ENCODE assay signal across 8 cellular contexts in the genomic region with DNA sequence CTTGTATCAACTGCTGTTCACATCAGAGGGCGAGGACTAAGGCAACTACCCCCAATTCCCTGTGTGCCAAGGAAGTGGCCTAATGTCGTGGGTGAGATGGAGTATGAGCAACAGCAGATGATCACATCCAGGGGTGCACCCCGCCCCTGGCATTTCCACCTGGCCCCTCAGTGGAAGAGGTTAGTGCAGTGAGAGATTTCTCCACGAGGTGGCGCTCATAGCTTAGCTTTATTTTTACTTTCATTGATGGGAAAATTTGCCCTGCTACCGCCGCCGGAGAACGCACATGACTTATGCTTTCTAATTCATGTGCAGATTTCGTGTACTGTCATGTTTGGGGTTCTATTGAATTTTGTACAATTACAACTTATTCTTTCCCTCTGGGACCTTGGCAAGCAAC.
DNase-seq lines count a peak whose midpoint lies in the region; ATAC-seq and TF ChIP-seq lines count a peak whose summit lies in the region.

No MANE protein-coding gene starts in this region.

- no peaks in the 10 kb centered on the region for H3K9me3 ChIP-seq in esophagus muscularis mucosa
- no peaks in the 10 kb centered on the region for H3K9me3 ChIP-seq in upper lobe of right lung

- H3K27me3 Mint-ChIP-seq in WTC11 (ENCODE audit: low read depth) (no peaks in the 10 kb centered on the region), nephron progenitor cell (ENCODE audit: low read depth, poor library complexity) (peaks cover 7% of the 10 kb centered on the region)

- peaks cover 0 to 44% (median 1%) of the 10 kb centered on the region in 4 donors for H3K27me3 ChIP-seq in esophagus muscularis mucosa
- H3K27me3 ChIP-seq in upper lobe of right lung: peaks cover 15% of the 10 kb centered on the region

- H3K4me3 ChIP-seq in esophagus muscularis mucosa (no peak overlapping the region), upper lobe of right lung (no peak overlapping the region)

- intact Hi-C loops in Right ventricle myocardium superior (cut with DNase I) (no loop called here), cardiac septum (cut with DNase I) (loop anchor here (10.0 kb wide), 1 partner anchor 617 kb away; no protein-coding TSS in a partner anchor), esophagus muscularis mucosa (cut with DNase I) (no loop called here), upper lobe of right lung (cut with DNase I) (no loop called here)

- TF ChIP-seq EP300 in esophagus muscularis mucosa (IDR thresholded peaks at IDR 0.05): no peak

- CTCF ChIA-PET in WTC11 (lab: Charles Lee): interaction anchor here (0.7 to 2.2 kb wide), 11 partner anchors 10 to 1236 kb away, joined by 3 to 19 read pairs (median 5); a partner anchor contains a TSS

- POLR2A ChIA-PET in WTC11 (lab: Charles Lee): interaction anchor here (0.5 to 0.6 kb wide), 2 partner anchors 59 to 880 kb away, joined by 4 to 5 read pairs; no protein-coding TSS in a partner anchor

- H3K27ac Mint-ChIP-seq in WTC11 (no peak overlapping the region), nephron progenitor cell (no peak overlapping the region)

- no peak for TF ChIP-seq POLR2A in esophagus muscularis mucosa (IDR thresholded peaks at IDR 0.05; ENCODE audit: low read depth)

- H3K4me3 Mint-ChIP-seq in WTC11 (no peak overlapping the region), nephron progenitor cell (peak overlapping the region; percentile 45)

- H3K27ac ChIP-seq in esophagus muscularis mucosa (replicated peaks in 1 of 4) (no peak overlapping the region), upper lobe of right lung (no peak overlapping the region)

- WGBS in esophagus muscularis mucosa: 11% methylated on average over 10 of the region's 10 CpGs

- H3K36me3 ChIP-seq in esophagus muscularis mucosa: no peaks in the 10 kb centered on the region
- no peaks in the 10 kb centered on the region for H3K36me3 ChIP-seq in upper lobe of right lung

- peak; percentile 71 for TF ChIP-seq CTCF in WTC11 (IDR thresholded peaks at IDR 0.05)
- peak; percentile 49 to 73 (median 59) for TF ChIP-seq CTCF in esophagus muscularis mucosa (IDR thresholded peaks at IDR 0.05)
- TF ChIP-seq CTCF in nephron progenitor cell (IDR thresholded peaks at IDR 0.05): peak; percentile 83
- TF ChIP-seq CTCF in upper lobe of right lung (IDR thresholded peaks at IDR 0.05): peak; percentile 70

- no peaks in the 10 kb centered on the region for H3K36me3 Mint-ChIP-seq in WTC11
- H3K36me3 Mint-ChIP-seq in nephron progenitor cell (ENCODE audit: low read depth): peaks cover 16% of the 10 kb centered on the region

- H3K9me3 Mint-ChIP-seq in WTC11: no peaks in the 10 kb centered on the region
- H3K9me3 Mint-ChIP-seq in nephron progenitor cell: peaks cover 31% of the 10 kb centered on the region

- no peak for ATAC-seq in Right ventricle myocardium superior (ENCODE audit: poor library complexity)
- peak; percentile 73 for ATAC-seq in HG02973 (IDR thresholded peaks at IDR 0.05; ENCODE audit: unreplicated experiment)
- ATAC-seq in WTC11: peak; percentile 85
- peak; percentile 78 for ATAC-seq in upper lobe of right lung

- H3K4me1 ChIP-seq in esophagus muscularis mucosa (peaks cover 0 to 5% (median 0%) of the 10 kb centered on the region in 4 donors), upper lobe of right lung (no peaks in the 10 kb centered on the region)

- H3K4me1 Mint-ChIP-seq in WTC11 (peaks cover 17% of the 10 kb centered on the region), nephron progenitor cell (peaks cover 42% of the 10 kb centered on the region)

- peak; percentile 51 for DNase-seq in Right ventricle myocardium superior
- DNase-seq in cardiac septum (ENCODE audit: low spot score): no peak
- peak; percentile 70 for DNase-seq in NCI-H2107 (lab: John Stamatoyannopoulos, UW)
- DNase-seq in WTC11 (ENCODE audit: low spot score): peak; percentile 76
- no peak for DNase-seq in esophagus muscularis mucosa (ENCODE audit: extremely low spot score)
- DNase-seq in nephron progenitor cell: peak; percentile 81
- DNase-seq in upper lobe of right lung: peak; percentile 67

TF ChIP-seq in WTC11, 78 proteins besides CTCF, POLR2A, EP300 and RAD21 (continues in another document):
- TF ChIP-seq SMAD3 (CRISPR knock-in tag; IDR thresholded peaks at IDR 0.05; ENCODE audit: borderline replicate concordance): no peak
- no peak for TF ChIP-seq ATF1 (CRISPR knock-in tag; IDR thresholded peaks at IDR 0.05)
- TF ChIP-seq ZNF232 (CRISPR knock-in tag; IDR thresholded peaks at IDR 0.05): no peak
- TF ChIP-seq, protein P1, sequence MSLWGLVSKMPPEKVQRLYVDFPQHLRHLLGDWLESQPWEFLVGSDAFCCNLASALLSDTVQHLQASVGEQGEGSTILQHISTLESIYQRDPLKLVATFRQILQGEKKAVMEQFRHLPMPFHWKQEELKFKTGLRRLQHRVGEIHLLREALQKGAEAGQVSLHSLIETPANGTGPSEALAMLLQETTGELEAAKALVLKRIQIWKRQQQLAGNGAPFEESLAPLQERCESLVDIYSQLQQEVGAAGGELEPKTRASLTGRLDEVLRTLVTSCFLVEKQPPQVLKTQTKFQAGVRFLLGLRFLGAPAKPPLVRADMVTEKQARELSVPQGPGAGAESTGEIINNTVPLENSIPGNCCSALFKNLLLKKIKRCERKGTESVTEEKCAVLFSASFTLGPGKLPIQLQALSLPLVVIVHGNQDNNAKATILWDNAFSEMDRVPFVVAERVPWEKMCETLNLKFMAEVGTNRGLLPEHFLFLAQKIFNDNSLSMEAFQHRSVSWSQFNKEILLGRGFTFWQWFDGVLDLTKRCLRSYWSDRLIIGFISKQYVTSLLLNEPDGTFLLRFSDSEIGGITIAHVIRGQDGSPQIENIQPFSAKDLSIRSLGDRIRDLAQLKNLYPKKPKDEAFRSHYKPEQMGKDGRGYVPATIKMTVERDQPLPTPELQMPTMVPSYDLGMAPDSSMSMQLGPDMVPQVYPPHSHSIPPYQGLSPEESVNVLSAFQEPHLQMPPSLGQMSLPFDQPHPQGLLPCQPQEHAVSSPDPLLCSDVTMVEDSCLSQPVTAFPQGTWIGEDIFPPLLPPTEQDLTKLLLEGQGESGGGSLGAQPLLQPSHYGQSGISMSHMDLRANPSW (CRISPR knock-in tag; conservative IDR thresholded peaks at IDR 0.05; ENCODE audit: low read depth): no peak
- TF ChIP-seq SOX15 (CRISPR knock-in tag; IDR thresholded peaks at IDR 0.05): no peak
- TF ChIP-seq, protein P2, sequence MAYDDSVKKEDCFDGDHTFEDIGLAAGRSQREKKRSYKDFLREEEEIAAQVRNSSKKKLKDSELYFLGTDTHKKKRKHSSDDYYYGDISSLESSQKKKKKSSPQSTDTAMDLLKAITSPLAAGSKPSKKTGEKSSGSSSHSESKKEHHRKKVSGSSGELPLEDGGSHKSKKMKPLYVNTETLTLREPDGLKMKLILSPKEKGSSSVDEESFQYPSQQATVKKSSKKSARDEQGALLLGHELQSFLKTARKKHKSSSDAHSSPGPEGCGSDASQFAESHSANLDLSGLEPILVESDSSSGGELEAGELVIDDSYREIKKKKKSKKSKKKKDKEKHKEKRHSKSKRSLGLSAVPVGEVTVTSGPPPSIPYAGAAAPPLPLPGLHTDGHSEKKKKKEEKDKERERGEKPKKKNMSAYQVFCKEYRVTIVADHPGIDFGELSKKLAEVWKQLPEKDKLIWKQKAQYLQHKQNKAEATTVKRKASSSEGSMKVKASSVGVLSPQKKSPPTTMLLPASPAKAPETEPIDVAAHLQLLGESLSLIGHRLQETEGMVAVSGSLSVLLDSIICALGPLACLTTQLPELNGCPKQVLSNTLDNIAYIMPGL (CRISPR knock-in tag; IDR thresholded peaks at IDR 0.05): no peak
- no peak for TF ChIP-seq NR2C2 (CRISPR knock-in tag; IDR thresholded peaks at IDR 0.05)
- TF ChIP-seq ZNF219 (CRISPR knock-in tag; IDR thresholded peaks at IDR 0.05; ENCODE audit: borderline replicate concordance): no peak
- TF ChIP-seq MYBL2 (CRISPR knock-in tag; IDR thresholded peaks at IDR 0.05): no peak
- TF ChIP-seq FOXP1 (CRISPR knock-in tag; IDR thresholded peaks at IDR 0.05; ENCODE audit: borderline replicate concordance): no peak
- no peak for TF ChIP-seq JUN (CRISPR knock-in tag; IDR thresholded peaks at IDR 0.05)
- TF ChIP-seq ZNF423 (CRISPR knock-in tag; IDR thresholded peaks at IDR 0.05): no peak
- TF ChIP-seq NR1H2 (CRISPR knock-in tag; IDR thresholded peaks at IDR 0.05): no peak
- TF ChIP-seq, protein P3, sequence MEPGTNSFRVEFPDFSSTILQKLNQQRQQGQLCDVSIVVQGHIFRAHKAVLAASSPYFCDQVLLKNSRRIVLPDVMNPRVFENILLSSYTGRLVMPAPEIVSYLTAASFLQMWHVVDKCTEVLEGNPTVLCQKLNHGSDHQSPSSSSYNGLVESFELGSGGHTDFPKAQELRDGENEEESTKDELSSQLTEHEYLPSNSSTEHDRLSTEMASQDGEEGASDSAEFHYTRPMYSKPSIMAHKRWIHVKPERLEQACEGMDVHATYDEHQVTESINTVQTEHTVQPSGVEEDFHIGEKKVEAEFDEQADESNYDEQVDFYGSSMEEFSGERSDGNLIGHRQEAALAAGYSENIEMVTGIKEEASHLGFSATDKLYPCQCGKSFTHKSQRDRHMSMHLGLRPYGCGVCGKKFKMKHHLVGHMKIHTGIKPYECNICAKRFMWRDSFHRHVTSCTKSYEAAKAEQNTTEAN (CRISPR knock-in tag; IDR thresholded peaks at IDR 0.05): no peak
- TF ChIP-seq, protein P4, sequence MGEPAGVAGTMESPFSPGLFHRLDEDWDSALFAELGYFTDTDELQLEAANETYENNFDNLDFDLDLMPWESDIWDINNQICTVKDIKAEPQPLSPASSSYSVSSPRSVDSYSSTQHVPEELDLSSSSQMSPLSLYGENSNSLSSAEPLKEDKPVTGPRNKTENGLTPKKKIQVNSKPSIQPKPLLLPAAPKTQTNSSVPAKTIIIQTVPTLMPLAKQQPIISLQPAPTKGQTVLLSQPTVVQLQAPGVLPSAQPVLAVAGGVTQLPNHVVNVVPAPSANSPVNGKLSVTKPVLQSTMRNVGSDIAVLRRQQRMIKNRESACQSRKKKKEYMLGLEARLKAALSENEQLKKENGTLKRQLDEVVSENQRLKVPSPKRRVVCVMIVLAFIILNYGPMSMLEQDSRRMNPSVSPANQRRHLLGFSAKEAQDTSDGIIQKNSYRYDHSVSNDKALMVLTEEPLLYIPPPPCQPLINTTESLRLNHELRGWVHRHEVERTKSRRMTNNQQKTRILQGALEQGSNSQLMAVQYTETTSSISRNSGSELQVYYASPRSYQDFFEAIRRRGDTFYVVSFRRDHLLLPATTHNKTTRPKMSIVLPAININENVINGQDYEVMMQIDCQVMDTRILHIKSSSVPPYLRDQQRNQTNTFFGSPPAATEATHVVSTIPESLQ (CRISPR knock-in tag; IDR thresholded peaks at IDR 0.05): no peak

Comparison
In these comparisons a context has a peak if more than half of its experiments do, and no peak if none do; other contexts are left out.
1. DNase-seq: peak in Right ventricle myocardium superior (single experiment), NCI-H2107 (single experiment), WTC11 (single experiment), nephron progenitor cell (single experiment) and upper lobe of right lung (single experiment); none in cardiac septum (single experiment) and esophagus muscularis mucosa (single experiment).
2. Peak in every context shown above with its lines, with median percentiles within 50 percentile points of each other: CTCF ChIP-seq.